ENCODE assay signal across 20 cellular contexts in genomic region chr17:10072086-10072485, GRCh38.
DNase-seq lines count a peak whose midpoint lies in the region; ATAC-seq and TF ChIP-seq lines count a peak whose summit lies in the region.
"Had no signal": no experiment of that assay in that cellular context is flagged by ENCODE, and none has a peak within 500 bp of the region (broad histone marks: within the 10 kb centered on the region; RNA-seq: fewer than 3 reads in every experiment).

No MANE protein-coding gene starts in this region.

- peak; percentile 59 for DNase-seq in cardiac septum (ENCODE audit: low spot score)
- DNase-seq in left ventricle myocardium inferior, result no peak
- no peak for DNase-seq in mesothelial cell of epicardium (ENCODE audit: low spot score in 2 of 2, unreplicated experiment in 2 of 2)
- peak; percentile 37 for DNase-seq in sigmoid colon
- no peak for DNase-seq in activated CD8-positive, alpha-beta T cell treated with anti-CD3 and anti-CD28 coated beads, Interleukin-2, amount 10 ng/mL, durations not matched to agents 7 days and 5 days
- no peak for DNase-seq in MG63
- no peak for DNase-seq in central memory CD4-positive, alpha-beta T cell
- DNase-seq: 8988T; ACHN; AML-193; BE2C; C1 segment of cervical spinal cord; Caco-2; CD4-positive, alpha-beta memory T cell; DMS153; DND-41; GOT3; HFFc6 had no signal

- H3K27me3 ChIP-seq in left ventricle myocardium inferior (ENCODE audit: low read depth) (no peaks in the 10 kb centered on the region), sigmoid colon (no peaks in the 10 kb centered on the region), MG63 (peaks cover 3% of the 10 kb centered on the region; the same call in 1 of the 2 replicates)
- H3K27me3 ChIP-seq: BE2C had no signal

- TF ChIP-seq CTCF in left ventricle myocardium inferior (IDR thresholded peaks at IDR 0.05; ENCODE audit: borderline replicate concordance) (no peak), mesothelial cell of epicardium (IDR thresholded peaks at IDR 0.05; ENCODE audit: unreplicated experiment) (no peak), sigmoid colon (IDR thresholded peaks at IDR 0.05) (no peak)

- intact Hi-C loops in cardiac septum (cut with DNase I) (no loop called here), left ventricle myocardium inferior (cut with micrococcal nuclease) (no loop called here), sigmoid colon (cut with DNase I) (no loop called here)

- no peak overlapping the region for H3K4me3 Mint-ChIP-seq in mesothelial cell of epicardium
- no peak overlapping the region for H3K4me3 Mint-ChIP-seq in activated CD8-positive, alpha-beta T cell treated with anti-CD3 and anti-CD28 coated beads, Interleukin-2, amount 10 ng/mL, durations not matched to agents 7 days and 5 days
- H3K4me3 Mint-ChIP-seq: CD4-positive, alpha-beta memory T cell; HFFc6 had no signal

- peaks cover 7% of the 10 kb centered on the region for H3K9me3 Mint-ChIP-seq in mesothelial cell of epicardium
- H3K9me3 Mint-ChIP-seq in activated CD8-positive, alpha-beta T cell treated with anti-CD3 and anti-CD28 coated beads, Interleukin-2, amount 10 ng/mL, durations not matched to agents 7 days and 5 days (ENCODE audit: insufficient read depth), result no peaks in the 10 kb centered on the region
- H3K9me3 Mint-ChIP-seq: HFFc6 had no signal

- WGBS in sigmoid colon, 2 donors, result 95 to 97% methylated on average over 4 of the region's 4 CpGs

- H3K27ac ChIP-seq in left ventricle myocardium inferior (replicated peaks) (no peak overlapping the region), sigmoid colon (no peak overlapping the region)
- H3K27ac ChIP-seq: A549 had no signal

- peak overlapping the region; percentile 83 for H3K27ac Mint-ChIP-seq in mesothelial cell of epicardium
- H3K27ac Mint-ChIP-seq in activated CD8-positive, alpha-beta T cell treated with anti-CD3 and anti-CD28 coated beads, Interleukin-2, amount 10 ng/mL, durations not matched to agents 7 days and 5 days, result no peak overlapping the region
- H3K27ac Mint-ChIP-seq: CD4-positive, alpha-beta memory T cell; HFFc6 had no signal

- CTCF ChIA-PET in activated CD8-positive, alpha-beta T cell treated with anti-CD3 and anti-CD28 coated beads, Interleukin-2, amount 10 ng/mL, durations not matched to agents 7 days and 5 days (lab: Charles Lee), result no interaction called here

- H3K27me3 Mint-ChIP-seq in mesothelial cell of epicardium (ENCODE audit: low read depth), result no peaks in the 10 kb centered on the region
- peaks cover 4% of the 10 kb centered on the region for H3K27me3 Mint-ChIP-seq in activated CD8-positive, alpha-beta T cell treated with anti-CD3 and anti-CD28 coated beads, Interleukin-2, amount 10 ng/mL, durations not matched to agents 7 days and 5 days (ENCODE audit: low read depth)

- POLR2A ChIA-PET in activated CD8-positive, alpha-beta T cell treated with anti-CD3 and anti-CD28 coated beads, Interleukin-2, amount 10 ng/mL, durations not matched to agents 7 days and 5 days (lab: Charles Lee), result interaction anchor here (0.9 kb wide), 1 partner anchor 222 kb away, joined by 3 read pairs; no protein-coding TSS in a partner anchor

- no peaks in the 10 kb centered on the region for H3K9me3 ChIP-seq in left ventricle myocardium inferior (replicated peaks)
- no peaks in the 10 kb centered on the region for H3K9me3 ChIP-seq in sigmoid colon
- no peaks in the 10 kb centered on the region for H3K9me3 ChIP-seq in MG63
- H3K9me3 ChIP-seq: BE2C, Caco-2, HAP-1 had no signal

- no peaks in the 10 kb centered on the region for H3K36me3 Mint-ChIP-seq in mesothelial cell of epicardium
- H3K36me3 Mint-ChIP-seq in activated CD8-positive, alpha-beta T cell treated with anti-CD3 and anti-CD28 coated beads, Interleukin-2, amount 10 ng/mL, durations not matched to agents 7 days and 5 days (ENCODE audit: low read depth), result no peaks in the 10 kb centered on the region
- H3K36me3 Mint-ChIP-seq: CD4-positive, alpha-beta memory T cell had no signal

- TF ChIP-seq EP300 in sigmoid colon (IDR thresholded peaks at IDR 0.05), result no peak

- H3K36me3 ChIP-seq in left ventricle myocardium inferior, result no peaks in the 10 kb centered on the region
- no peaks in the 10 kb centered on the region for H3K36me3 ChIP-seq in sigmoid colon
- no peaks in the 10 kb centered on the region for H3K36me3 ChIP-seq in MG63
- H3K36me3 ChIP-seq: BE2C, HAP-1 had no signal

- no peak for ATAC-seq in activated CD8-positive, alpha-beta T cell treated with anti-CD3 and anti-CD28 coated beads, Interleukin-2, amount 10 ng/mL, durations not matched to agents 7 days and 5 days
- ATAC-seq: A549 had no signal

- no peak for TF ChIP-seq POLR2A in sigmoid colon (IDR thresholded peaks at IDR 0.05)

- H3K4me1 Mint-ChIP-seq in mesothelial cell of epicardium, result peaks cover 28% of the 10 kb centered on the region
- H3K4me1 Mint-ChIP-seq in activated CD8-positive, alpha-beta T cell treated with anti-CD3 and anti-CD28 coated beads, Interleukin-2, amount 10 ng/mL, durations not matched to agents 7 days and 5 days (ENCODE audit: low read depth), result no peaks in the 10 kb centered on the region
- H3K4me1 Mint-ChIP-seq: CD4-positive, alpha-beta memory T cell had no signal

- H3K4me1 ChIP-seq in left ventricle myocardium inferior, result peaks cover 42% of the 10 kb centered on the region
- peaks cover 0 to 17% (median 0%) of the 10 kb centered on the region in 4 donors for H3K4me1 ChIP-seq in sigmoid colon
- H3K4me1 ChIP-seq: A549, BE2C, Caco-2, HAP-1 had no signal

- H3K4me3 ChIP-seq in left ventricle myocardium inferior (no peak overlapping the region), sigmoid colon (no peak overlapping the region), MG63 (no peak overlapping the region)
- H3K4me3 ChIP-seq: A549, HAP-1 had no signal

Comparison
In these comparisons a context has a peak if more than half of its experiments do, and no peak if none do; other contexts are left out.
1. DNase-seq: peak in cardiac septum (single experiment) and sigmoid colon (single experiment); none in left ventricle myocardium inferior (single experiment), mesothelial cell of epicardium (0 of 2), activated CD8-positive, alpha-beta T cell treated with anti-CD3 and anti-CD28 coated beads, Interleukin-2, amount 10 ng/mL, durations not matched to agents 7 days and 5 days (single experiment), MG63 (single experiment) and central memory CD4-positive, alpha-beta T cell (single experiment).